In the genomic region with DNA sequence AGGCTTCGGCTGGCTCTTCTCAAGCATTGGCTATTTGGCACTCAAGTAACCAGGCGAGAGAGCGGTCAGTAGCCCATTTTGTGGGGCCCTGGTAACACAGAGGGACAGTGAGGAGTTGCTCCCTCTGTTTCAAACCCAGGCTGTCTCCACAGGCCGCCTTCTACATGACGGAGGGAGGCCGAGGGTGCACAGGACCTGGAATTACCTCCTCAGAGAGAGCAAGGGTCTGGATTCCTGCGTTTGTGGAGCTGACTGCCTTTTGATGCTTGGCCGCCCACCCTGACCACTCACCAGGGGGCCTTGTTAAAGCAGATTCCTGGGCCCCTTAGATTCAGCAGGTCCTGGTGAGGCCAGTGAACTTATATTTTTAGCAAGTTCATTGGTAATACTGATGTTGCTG, we compare ENCODE assay signal across 14 cellular contexts.
"Had no signal": no experiment of that assay in that cellular context is flagged by ENCODE, and none has a peak within 500 bp of the region (broad histone marks: within the 10 kb centered on the region; RNA-seq: fewer than 3 reads in every experiment).

No MANE protein-coding gene starts in this region.

- ATAC-seq: left cardiac atrium, left ventricle myocardium superior had no signal

- H3K27ac ChIP-seq: ovary had no signal

- H3K36me3 ChIP-seq: ovary had no signal

- DNase-seq: immature natural killer cell; kidney; left cardiac atrium; left ventricle myocardium superior; mesenchymal stem cell; naive B cell; ovary; right cardiac atrium; stimulated activated CD4-positive, alpha-beta T cell treated with anti-CD3 and anti-CD28 coated beads, Interleukin-2, amount 100 ng/mL, for 48 hours had no signal

- H3K9me3 Mint-ChIP-seq: dendritic cell treated with granulocyte-macrophage colony-stimulating factor and Interleukin-4, amounts not matched to agents 40 ng/mL and 50 ng/mL, for 4 days; immature natural killer cell; naive B cell; neural crest cell; type B pancreatic cell had no signal

- H3K4me1 Mint-ChIP-seq: neural crest cell had no signal

- H3K27me3 ChIP-seq: ovary had no signal

- H3K27ac Mint-ChIP-seq: naive B cell, type B pancreatic cell had no signal

- H3K36me3 Mint-ChIP-seq: type B pancreatic cell had no signal

- H3K4me3 Mint-ChIP-seq: dendritic cell treated with granulocyte-macrophage colony-stimulating factor and Interleukin-4, amounts not matched to agents 40 ng/mL and 50 ng/mL, for 4 days; immature natural killer cell; naive B cell; neural crest cell; type B pancreatic cell had no signal

- H3K4me3 ChIP-seq: lung, ovary, smooth muscle cell had no signal

- H3K27me3 Mint-ChIP-seq: dendritic cell treated with granulocyte-macrophage colony-stimulating factor and Interleukin-4, amounts not matched to agents 40 ng/mL and 50 ng/mL, for 4 days; naive B cell; type B pancreatic cell had no signal

- H3K9me3 ChIP-seq: ovary had no signal
